In the genomic region with DNA sequence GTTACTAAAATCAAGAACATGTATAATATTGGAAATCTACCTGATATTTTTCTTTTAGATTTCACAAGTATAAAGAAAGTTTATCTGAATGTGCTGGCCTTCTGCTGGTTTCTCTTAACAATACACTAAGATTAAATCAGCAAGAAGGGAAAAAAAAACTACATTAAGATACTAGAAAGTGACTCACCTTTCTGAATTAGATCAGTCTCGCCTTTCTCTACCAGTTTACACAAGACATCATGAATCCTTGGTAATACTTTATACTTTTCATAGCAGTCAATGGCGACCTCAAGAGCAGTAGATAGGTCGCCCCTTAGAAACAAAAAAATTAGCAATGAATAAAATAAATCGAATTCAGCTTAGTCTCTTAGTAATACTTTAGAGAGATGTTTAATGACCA, we compare ENCODE assay signal across 22 cellular contexts.
DNase-seq lines count a peak whose midpoint lies in the region; ATAC-seq and TF ChIP-seq lines count a peak whose summit lies in the region.
"Had no signal": no experiment of that assay in that cellular context is flagged by ENCODE, and none has a peak within 500 bp of the region (broad histone marks: within the 10 kb centered on the region; RNA-seq: fewer than 3 reads in every experiment).

No MANE protein-coding gene starts in this region.

- no peak for DNase-seq in activated T-cell treated with anti-CD3 and anti-CD28 coated beads, Interleukin-2, amount 50 U/mL, for 72 hours
- no peak for DNase-seq in activated T-cell treated with anti-CD3 and anti-CD28 coated beads, Interleukin-2, amount 50 U/mL, for 1 hour
- DNase-seq in SK-N-MC (ENCODE audit: low read depth, low spot score) = no peak
- DNase-seq in retinal pigment epithelial cell (ENCODE audit: low read depth) = peak; percentile 24
- DNase-seq in Ammon's horn (ENCODE audit: low spot score) = no peak
- DNase-seq in NK-92 treated with Interleukin-12 subunit alpha and Interleukin-12 subunit beta, amount 100 ng/mL, for 24 hours (lab: John Stamatoyannopoulos, UW) = no peak
- DNase-seq in NCI-H2171 (lab: John Stamatoyannopoulos, UW) = no peak
- DNase-seq: activated CD4-positive, alpha-beta T cell treated with anti-CD3 and anti-CD28 coated beads, Interleukin-2, amount 50 U/mL, for 1 hour; amniotic stem cell; CD4-positive, alpha-beta memory T cell; cerebellar nuclear complex; islet precursor cell; naive B cell; NCI-H1930; NCI-H446; ovary; right lobe of liver had no signal

- H3K27ac Mint-ChIP-seq in activated T-cell treated with anti-CD3 and anti-CD28 coated beads, Interleukin-2, amount 50 U/mL, for 72 hours = peak overlapping the region; percentile 69
- H3K27ac Mint-ChIP-seq: CD4-positive, alpha-beta memory T cell; memory B cell; naive B cell; stimulated activated memory B cell treated with anti-CD40 and anti-IgM and Interleukin-4, amounts not matched to agents 10 μg/mL and 1 μg/mL and 100 μg/mL, for 72 hours had no signal

- peaks cover 25% of the 10 kb centered on the region for H3K4me1 ChIP-seq in endocrine pancreas (ENCODE audit: control insufficient read depth, insufficient read depth, low read length)
- H3K4me1 ChIP-seq: right lobe of liver had no signal

- ATAC-seq in activated T-cell treated with anti-CD3 and anti-CD28 coated beads, Interleukin-2, amount 50 U/mL, for 72 hours (replicated peaks in 1 of 2) = peak; percentile 95 to 97
- ATAC-seq: right lobe of liver; stimulated activated memory B cell treated with anti-CD40 and anti-IgM and Interleukin-4, amounts not matched to agents 10 μg/mL and 1 μg/mL and 100 μg/mL, for 72 hours had no signal

- H3K4me3 ChIP-seq in SK-N-MC = no peak overlapping the region
- H3K4me3 ChIP-seq in endocrine pancreas (ENCODE audit: control insufficient read depth, insufficient read depth, low read length) = peak overlapping the region; percentile 4
- H3K4me3 ChIP-seq in retinal pigment epithelial cell (ENCODE audit: low read length) = no peak overlapping the region
- H3K4me3 ChIP-seq: HAP-1, hepatocyte, ovary, right lobe of liver had no signal

- no peak overlapping the region for H3K9ac ChIP-seq in SK-N-MC (ENCODE audit: insufficient read length)
- no peak overlapping the region for H3K9ac ChIP-seq in endocrine pancreas (ENCODE audit: control insufficient read depth, insufficient read depth, low read length)

- H3K27me3 ChIP-seq in endocrine pancreas (ENCODE audit: control insufficient read depth, insufficient read depth, low read length) = no peaks in the 10 kb centered on the region
- H3K27me3 ChIP-seq: hepatocyte, ovary, right lobe of liver had no signal

- H3K36me3 ChIP-seq in SK-N-MC (ENCODE audit: insufficient read depth, low read length) = peaks cover 88% of the 10 kb centered on the region
- no peaks in the 10 kb centered on the region for H3K36me3 ChIP-seq in endocrine pancreas (ENCODE audit: control insufficient read depth, insufficient read depth, low read length)
- H3K36me3 ChIP-seq: ovary had no signal

- H3K4me1 Mint-ChIP-seq in activated T-cell treated with anti-CD3 and anti-CD28 coated beads, Interleukin-2, amount 50 U/mL, for 72 hours (ENCODE audit: low read depth) = peaks cover 40% of the 10 kb centered on the region
- H3K4me1 Mint-ChIP-seq: naive B cell; stimulated activated memory B cell treated with anti-CD40 and anti-IgM and Interleukin-4, amounts not matched to agents 10 μg/mL and 1 μg/mL and 100 μg/mL, for 72 hours had no signal

- TF ChIP-seq CTCF in retinal pigment epithelial cell (conservative IDR thresholded peaks at IDR 0.05; ENCODE audit: low read depth, low read length) = no peak

- H3K9me3 Mint-ChIP-seq in activated T-cell treated with anti-CD3 and anti-CD28 coated beads, Interleukin-2, amount 50 U/mL, for 72 hours = no peaks in the 10 kb centered on the region
- H3K9me3 Mint-ChIP-seq: CD4-positive, alpha-beta memory T cell; memory B cell; naive B cell; stimulated activated memory B cell treated with anti-CD40 and anti-IgM and Interleukin-4, amounts not matched to agents 10 μg/mL and 1 μg/mL and 100 μg/mL, for 72 hours had no signal

- H3K36me3 Mint-ChIP-seq in activated T-cell treated with anti-CD3 and anti-CD28 coated beads, Interleukin-2, amount 50 U/mL, for 72 hours (ENCODE audit: insufficient read depth in 2 of 2) = peaks cover 2 to 21% of the 10 kb centered on the region in 2 donors

- H3K27ac ChIP-seq in SK-N-MC = 0 out of 2 replicates have a peak overlapping the region, but pooled peaks have one; percentile 21
- H3K27ac ChIP-seq: hepatocyte, ovary, right lobe of liver had no signal

- peak overlapping the region; percentile 35 to 38 for H3K4me3 Mint-ChIP-seq in activated T-cell treated with anti-CD3 and anti-CD28 coated beads, Interleukin-2, amount 50 U/mL, for 72 hours
- H3K4me3 Mint-ChIP-seq: CD4-positive, alpha-beta memory T cell; memory B cell; naive B cell; stimulated activated memory B cell treated with anti-CD40 and anti-IgM and Interleukin-4, amounts not matched to agents 10 μg/mL and 1 μg/mL and 100 μg/mL, for 72 hours had no signal

- no peaks in the 10 kb centered on the region for H3K27me3 Mint-ChIP-seq in activated T-cell treated with anti-CD3 and anti-CD28 coated beads, Interleukin-2, amount 50 U/mL, for 72 hours (ENCODE audit: low read depth)
- H3K27me3 Mint-ChIP-seq: CD4-positive, alpha-beta memory T cell; memory B cell; naive B cell; stimulated activated memory B cell treated with anti-CD40 and anti-IgM and Interleukin-4, amounts not matched to agents 10 μg/mL and 1 μg/mL and 100 μg/mL, for 72 hours had no signal

- H3K9me3 ChIP-seq in SK-N-MC (ENCODE audit: low read depth, low read length) (no peaks in the 10 kb centered on the region), endocrine pancreas (ENCODE audit: control insufficient read depth, low read length) (no peaks in the 10 kb centered on the region)
- H3K9me3 ChIP-seq: HAP-1, ovary, right lobe of liver had no signal
